Comparison of ENCODE assay signal across 23 cellular contexts in the genomic region with DNA sequence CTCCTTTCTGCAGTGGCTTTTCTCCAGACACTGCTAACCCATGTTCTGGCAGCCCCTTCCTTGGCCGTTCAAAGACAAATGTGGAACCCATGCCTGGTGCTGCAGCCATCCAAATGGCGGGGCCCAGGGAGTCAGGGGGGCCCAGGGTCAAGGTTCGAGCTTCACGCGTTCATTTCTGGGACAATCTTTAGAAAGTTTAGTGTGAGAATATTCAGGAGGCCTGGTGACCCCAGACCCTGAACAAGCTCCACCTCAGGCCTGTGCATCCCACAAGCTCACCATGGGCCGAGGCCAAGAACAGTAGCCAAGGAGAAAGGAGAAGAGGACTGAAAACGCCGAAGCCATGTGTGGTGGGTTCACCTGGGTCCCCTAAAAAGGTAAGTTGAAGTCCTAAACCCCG. TPM values are rescaled to one million over a fixed set of nuclear protein-coding genes. Genes with fewer than 3 reads are reported as not detected.
A peak's percentile ranks its signal among the peaks of the same experiment; 100 is the strongest.
DNase-seq lines count a peak whose midpoint lies in the region; ATAC-seq and TF ChIP-seq lines count a peak whose summit lies in the region.
"Had no signal": no experiment of that assay in that cellular context is flagged by ENCODE, and none has a peak within 500 bp of the region (broad histone marks: within the 10 kb centered on the region; RNA-seq: fewer than 3 reads in every experiment).

No MANE protein-coding gene starts in this region.

- intact Hi-C loops in right cardiac atrium (cut with DNase I) = no loop called here
- intact Hi-C loops in CD4-positive, alpha-beta T cell (cut with DNase I, micrococcal nuclease) = no loop called here

- H3K9me3 Mint-ChIP-seq in endodermal cell (no peaks in the 10 kb centered on the region), type B pancreatic cell (no peaks in the 10 kb centered on the region)
- H3K9me3 Mint-ChIP-seq in CD4-positive, alpha-beta T cell = no peaks in the 10 kb centered on the region
- H3K9me3 Mint-ChIP-seq: CD8-positive, alpha-beta T cell; GM23338 had no signal

- H3K36me3 Mint-ChIP-seq in endodermal cell (ENCODE audit: low read depth) (no peaks in the 10 kb centered on the region), type B pancreatic cell (no peaks in the 10 kb centered on the region)
- H3K36me3 Mint-ChIP-seq in CD4-positive, alpha-beta T cell (ENCODE audit: low read depth) = peaks cover 29% of the 10 kb centered on the region

- H3K9ac ChIP-seq in endodermal cell (ENCODE audit: extremely low read depth, low read length, poor library complexity, severe bottlenecking) = no peak overlapping the region
- H3K9ac ChIP-seq: BLaER1 treated with 17β-estradiol and CSF1 and Interleukin-3, amounts not matched to agents 10 nM and 100 nM; KMS-11 had no signal

- H3K4me3 Mint-ChIP-seq in endodermal cell (no peak overlapping the region), type B pancreatic cell (no peak overlapping the region)
- H3K4me3 Mint-ChIP-seq in CD4-positive, alpha-beta T cell = no peak overlapping the region
- H3K4me3 Mint-ChIP-seq: CD8-positive, alpha-beta T cell; GM23338 had no signal

- H3K27ac ChIP-seq in right atrium auricular region = no peak overlapping the region
- H3K27ac ChIP-seq in right cardiac atrium (ENCODE audit: low read length) = no peak overlapping the region
- H3K27ac ChIP-seq in endodermal cell (ENCODE audit: low read depth, low read length) = no peak overlapping the region
- no peak overlapping the region for H3K27ac ChIP-seq in CD4-positive, alpha-beta T cell (ENCODE audit: low read depth, low read length)
- H3K27ac ChIP-seq: BLaER1 treated with 17β-estradiol and CSF1 and Interleukin-3, amounts not matched to agents 10 nM and 100 nM; KMS-11; PC-9 had no signal

- no peak for ATAC-seq in right cardiac atrium
- ATAC-seq in stimulated activated naive CD8-positive, alpha-beta T cell treated with anti-CD3 and anti-CD28 coated beads, Interleukin-15, Interleukin-2, amounts not matched to agents 100 U/mL and 50 U/mL, for 24 hours = no peak
- ATAC-seq in CD4-positive, alpha-beta T cell (ENCODE audit: poor library complexity) = no peak
- ATAC-seq: CD8-positive, alpha-beta T cell; GM23338; HCT116 had no signal

- 95% methylated on average over 9 of the region's 9 CpGs for WGBS in right cardiac atrium
- 83 to 93% methylated on average over 5 to 9 of the region's 9 CpGs for WGBS in endodermal cell (ENCODE audit: insufficient coverage in 1 of 2, insufficient read length in 1 of 2), 2 experiments

- H3K9me3 ChIP-seq in right atrium auricular region (no peaks in the 10 kb centered on the region), right cardiac atrium (ENCODE audit: control insufficient read depth, low read length) (no peaks in the 10 kb centered on the region), endodermal cell (ENCODE audit: control insufficient read depth, low read length) (no peaks in the 10 kb centered on the region)
- H3K9me3 ChIP-seq in CD4-positive, alpha-beta T cell (ENCODE audit: control insufficient read depth, low read length) = no peaks in the 10 kb centered on the region
- H3K9me3 ChIP-seq: BLaER1 treated with 17β-estradiol and CSF1 and Interleukin-3, amounts not matched to agents 10 nM and 100 nM had no signal

- H3K36me3 ChIP-seq in right atrium auricular region (no peaks in the 10 kb centered on the region), endodermal cell (ENCODE audit: control insufficient read depth, insufficient read depth, low read length) (no peaks in the 10 kb centered on the region)

- H3K4me1 Mint-ChIP-seq in endodermal cell = no peaks in the 10 kb centered on the region
- H3K4me1 Mint-ChIP-seq in type B pancreatic cell (ENCODE audit: unreplicated experiment) = no peaks in the 10 kb centered on the region
- H3K4me1 Mint-ChIP-seq in CD4-positive, alpha-beta T cell (ENCODE audit: low read depth) = no peaks in the 10 kb centered on the region
- H3K4me1 Mint-ChIP-seq: GM23338 had no signal

- H3K27ac Mint-ChIP-seq in endodermal cell = no peak overlapping the region
- H3K27ac Mint-ChIP-seq in type B pancreatic cell = no peak overlapping the region
- no peak overlapping the region for H3K27ac Mint-ChIP-seq in CD4-positive, alpha-beta T cell
- H3K27ac Mint-ChIP-seq: CD8-positive, alpha-beta T cell; GM23338 had no signal

- POLR2A ChIA-PET in CD4-positive, alpha-beta T cell (lab: Charles Lee) = no interaction called here

- H3K27me3 Mint-ChIP-seq in endodermal cell (ENCODE audit: insufficient read depth) (no peaks in the 10 kb centered on the region), type B pancreatic cell (no peaks in the 10 kb centered on the region)
- no peaks in the 10 kb centered on the region for H3K27me3 Mint-ChIP-seq in CD4-positive, alpha-beta T cell

- DNase-seq in right atrium auricular region (ENCODE audit: low spot score) (peak; percentile 28), right cardiac atrium (no peak), endodermal cell (peak; percentile 17), mucosa of gallbladder (ENCODE audit: low spot score) (peak; percentile 4), type B pancreatic cell (ENCODE audit: extremely low spot score, unreplicated experiment) (peak; percentile 60)
- no peak for DNase-seq in stimulated activated naive CD8-positive, alpha-beta T cell treated with anti-CD3 and anti-CD28 coated beads, Interleukin-15, Interleukin-2, amounts not matched to agents 100 U/mL and 50 U/mL, for 24 hours
- no peak for DNase-seq in CD4-positive, alpha-beta T cell
- DNase-seq in activated CD4-positive, alpha-beta T cell treated with anti-CD3 and anti-CD28 coated beads for 1 hour = no peak
- DNase-seq: DMS153, IMR-90, NCI-H1105 treated with DMSO at 0.1 percent for 48 hours, NCI-H2029 treated with DMSO at 0.1 percent for 48 hours, NCI-H226, NCI-H510A treated with DMSO at 0.1 percent for 48 hours, NCI-H748 treated with DMSO at 0.1 percent for 48 hours, PC-9, RPMI8226, SHP77 had no signal

- CTCF ChIA-PET in CD4-positive, alpha-beta T cell (lab: Charles Lee) = no interaction called here

- TF ChIP-seq CTCF in right atrium auricular region (IDR thresholded peaks at IDR 0.05) (no peak), endodermal cell (conservative IDR thresholded peaks at IDR 0.05) (no peak), type B pancreatic cell (conservative IDR thresholded peaks at IDR 0.05) (no peak)
- no peak for TF ChIP-seq CTCF in CD4-positive, alpha-beta T cell (IDR thresholded peaks at IDR 0.05)

- no peaks in the 10 kb centered on the region for H3K4me1 ChIP-seq in right atrium auricular region
- H3K4me1 ChIP-seq in right cardiac atrium (ENCODE audit: control insufficient read depth, insufficient read depth, low read length) = no peaks in the 10 kb centered on the region
- H3K4me1 ChIP-seq in endodermal cell (ENCODE audit: control insufficient read depth, insufficient read depth, low read length) = no peaks in the 10 kb centered on the region
- H3K4me1 ChIP-seq: BLaER1 treated with 17β-estradiol and CSF1 and Interleukin-3, amounts not matched to agents 10 nM and 100 nM had no signal

- H3K4me3 ChIP-seq in right atrium auricular region (no peak overlapping the region), right cardiac atrium (ENCODE audit: low read length) (no peak overlapping the region), endodermal cell (ENCODE audit: low read length) (no peak overlapping the region)
- H3K4me3 ChIP-seq: BLaER1 treated with 17β-estradiol and CSF1 and Interleukin-3, amounts not matched to agents 10 nM and 100 nM; GM23338; PC-9 had no signal

- H3K27me3 ChIP-seq in right atrium auricular region (no peaks in the 10 kb centered on the region), right cardiac atrium (ENCODE audit: control insufficient read depth, insufficient read depth) (no peaks in the 10 kb centered on the region), endodermal cell (ENCODE audit: control insufficient read depth, insufficient read depth, low read length, poor library complexity, severe bottlenecking) (no peaks in the 10 kb centered on the region)
- no peaks in the 10 kb centered on the region for H3K27me3 ChIP-seq in CD4-positive, alpha-beta T cell (ENCODE audit: control insufficient read depth, insufficient read depth, low read length)
- H3K27me3 ChIP-seq: BLaER1 treated with 17β-estradiol and CSF1 and Interleukin-3, amounts not matched to agents 10 nM and 100 nM had no signal

RNA-seq across cellular contexts. Expression of a gene that starts 54.4 kb away (rescaled TPM):
- total RNA-seq in right atrium auricular region (1 to 10 TPM; 3.7 to 7.9 TPM), right cardiac atrium (1 to 10 TPM; 7.3 to 8.0 (median 7.6) TPM), endodermal cell (10 to 100 TPM in 1 of 2 donors, 1 to 10 TPM in 1; 7.4 to 13.3 TPM), mucosa of gallbladder (25.6 TPM), type B pancreatic cell (ENCODE audit: low replicate concordance) (13.4 and 16.8 TPM in 2 replicates)
- polyA plus RNA-seq in right cardiac atrium = 3.5 TPM
- polyA plus RNA-seq in endodermal cell (2013, experiment 1 of 2) = 6.2 TPM
- polyA plus RNA-seq in endodermal cell (2013, experiment 2 of 2) = 4.8 TPM
- 10 to 100 TPM; 25.7 to 26.2 TPM for total RNA-seq in CD4-positive, alpha-beta T cell

RNA-seq across cellular contexts. Expression of a gene that starts 56.8 kb away (rescaled TPM):
- total RNA-seq in right atrium auricular region (10 to 100 TPM; 12.0 to 17.5 TPM), right cardiac atrium (10 to 100 TPM in 3 of 4 donors, 1 to 10 TPM in 1; 9.6 to 14.9 (median 11.7) TPM), endodermal cell (1 to 10 TPM; 1.4 to 2.8 TPM), mucosa of gallbladder (4.0 TPM), type B pancreatic cell (ENCODE audit: low replicate concordance) (4.3 and 6.4 TPM in 2 replicates)
- 10.9 TPM for polyA plus RNA-seq in right cardiac atrium
- polyA plus RNA-seq in endodermal cell (2013, experiment 1 of 2) = 8.9 TPM
- 6.1 TPM for polyA plus RNA-seq in endodermal cell (2013, experiment 2 of 2)
- 10 to 100 TPM; 18.3 to 18.9 TPM for total RNA-seq in CD4-positive, alpha-beta T cell

Comparison
In these comparisons a context has a peak if more than half of its experiments do, and no peak if none do; other contexts are left out.
1. DNase-seq: peak in right atrium auricular region (single experiment), endodermal cell (single experiment), mucosa of gallbladder (single experiment) and type B pancreatic cell (single experiment); none in right cardiac atrium (0 of 3), stimulated activated naive CD8-positive, alpha-beta T cell treated with anti-CD3 and anti-CD28 coated beads, Interleukin-15, Interleukin-2, amounts not matched to agents 100 U/mL and 50 U/mL, for 24 hours (single experiment), CD4-positive, alpha-beta T cell (0 of 10) and activated CD4-positive, alpha-beta T cell treated with anti-CD3 and anti-CD28 coated beads for 1 hour (single experiment).